ENCODE assay signal across 8 cellular contexts in the genomic region with DNA sequence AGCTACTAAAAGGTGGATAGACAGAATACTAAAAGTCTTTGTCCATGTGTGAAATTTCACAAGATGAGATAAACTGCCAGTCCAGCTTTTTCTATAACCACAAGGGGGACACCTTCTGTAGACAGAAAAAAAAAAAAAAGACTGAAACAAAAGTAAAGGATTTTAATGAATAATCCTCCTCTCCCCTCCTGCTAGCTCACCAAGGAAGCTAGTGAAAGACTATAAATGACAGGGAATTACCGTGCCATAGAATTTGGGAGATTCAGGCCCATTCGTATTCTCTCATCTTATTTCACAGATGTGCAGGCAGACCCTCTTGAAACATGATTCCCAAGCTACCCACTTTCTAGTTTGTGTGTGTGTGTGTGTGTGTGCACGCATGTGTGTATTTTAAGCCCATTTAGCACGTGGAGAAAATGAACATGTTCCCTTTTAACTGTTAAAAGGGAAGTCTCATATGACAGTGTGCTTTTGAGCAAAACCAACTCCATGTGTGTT. TPM values are rescaled to one million over a fixed set of nuclear protein-coding genes. Genes with fewer than 3 reads are reported as not detected.
A peak's percentile ranks its signal among the peaks of the same experiment; 100 is the strongest.
DNase-seq lines count a peak whose midpoint lies in the region; ATAC-seq, FAIRE-seq and TF ChIP-seq lines count a peak whose summit lies in the region.

No MANE protein-coding gene starts in this region.

- H3K4me3 ChIP-seq in PC-9 (no peak overlapping the region), gastroesophageal sphincter (peak overlapping the region in 1 of 2 donors; percentile 22), small intestine (ENCODE audit: low read depth in 1 of 2, low read length in 2 of 2) (no peak overlapping the region)

- no CpG with 5 or more reads among the region's 4 CpGs for WGBS in H9 (ENCODE audit: extremely low coverage, insufficient read length, low lambda C conversion rate)
- WGBS in gastroesophageal sphincter (ENCODE audit: low coverage in 1 of 2), 2 donors: 28 to 35% methylated on average over 4 of the region's 4 CpGs
- WGBS in small intestine, 3 donors: 50 to 64% (median 58%) methylated on average over 4 of the region's 4 CpGs

- H3K4ac ChIP-seq in H9 (ENCODE audit: low read depth, low read length): no peak overlapping the region

- no peak overlapping the region for H2AK5ac ChIP-seq in H9 (ENCODE audit: insufficient read length, low read length)

- no peak overlapping the region for H2BK15ac ChIP-seq in H9 (ENCODE audit: low read depth, low read length)

- H3K18ac ChIP-seq in H9 (ENCODE audit: insufficient read length, low read depth, low read length): no peak overlapping the region

- H3K27ac Mint-ChIP-seq in H9: no peak overlapping the region

- no peak for FAIRE-seq in small intestine (lab: Jason Lieb, UNC)

- no peaks in the 10 kb centered on the region for H3K79me2 ChIP-seq in H9 (ENCODE audit: insufficient read depth, low read length)
- H3K79me2 ChIP-seq in PC-9 (ENCODE audit: low read depth): no peaks in the 10 kb centered on the region

- H3K36me3 ChIP-seq in PC-9 (ENCODE audit: low read depth): no peaks in the 10 kb centered on the region
- no peaks in the 10 kb centered on the region for H3K36me3 ChIP-seq in gastroesophageal sphincter
- H3K36me3 ChIP-seq in small intestine (ENCODE audit: control insufficient read depth in 2 of 2, insufficient read depth in 2 of 2, low read length in 2 of 2): no peaks in the 10 kb centered on the region

- POLR2A ChIA-PET in PC-9 (lab: Charles Lee; ENCODE audit: unreplicated experiment): interaction anchor here (0.6 kb wide), 1 partner anchor 85 kb away, joined by 5 read pairs; no protein-coding TSS in a partner anchor

- no peak overlapping the region for H2BK5ac ChIP-seq in H9 (ENCODE audit: insufficient read length, low read length)

- TF ChIP-seq CTCF in H9 (conservative IDR thresholded peaks at IDR 0.05) (peak; percentile 60), PC-9 (conservative IDR thresholded peaks at IDR 0.05) (peak; percentile 81), gastroesophageal sphincter (IDR thresholded peaks at IDR 0.05) (peak; percentile 20 to 66 (median 56))

- H3K4me1 Mint-ChIP-seq in H9: peaks cover 4 to 11% of the 10 kb centered on the region in 2 experiments

- H3K27me3 ChIP-seq in H9 (ENCODE audit: insufficient read depth, low read length): no peaks in the 10 kb centered on the region
- no peaks in the 10 kb centered on the region for H3K27me3 ChIP-seq in PC-9 (ENCODE audit: insufficient read depth, low read depth)
- H3K27me3 ChIP-seq in gastroesophageal sphincter: no peaks in the 10 kb centered on the region
- no peaks in the 10 kb centered on the region for H3K27me3 ChIP-seq in small intestine (ENCODE audit: control insufficient read depth in 2 of 2, insufficient read depth in 2 of 2, low read length in 2 of 2)

- no peak overlapping the region for H2BK120ac ChIP-seq in H9 (ENCODE audit: low read depth, low read length, poor library complexity, severe bottlenecking)

- H3F3A ChIP-seq in PC-9 (ENCODE audit: insufficient read depth, low read depth): no peaks in the 10 kb centered on the region

- TF ChIP-seq POLR2A in gastroesophageal sphincter (IDR thresholded peaks at IDR 0.05): no peak

- no peak overlapping the region for H2BK20ac ChIP-seq in H9 (ENCODE audit: low read depth, low read length, poor library complexity, severe bottlenecking)

- no peak overlapping the region for H4K91ac ChIP-seq in H9 (ENCODE audit: insufficient read length, low read depth, low read length)

- H3K36me3 Mint-ChIP-seq in H9 (ENCODE audit: insufficient read depth in 1 of 3, low read depth in 3 of 3): peaks cover 0 to 6% (median 0%) of the 10 kb centered on the region in 3 experiments; a peak in 1 of 7 replicates

- no peak overlapping the region for H4K5ac ChIP-seq in H9 (ENCODE audit: insufficient read length, low read depth, low read length)

- no peak overlapping the region for H3K4me2 ChIP-seq in H9 (ENCODE audit: insufficient read depth, insufficient read length, low read length)
- H3K4me2 ChIP-seq in PC-9: no peak overlapping the region

- H2AFZ ChIP-seq in H9 (ENCODE audit: low read length) (no peak overlapping the region), PC-9 (no peak overlapping the region)

- H3K79me1 ChIP-seq in H9 (ENCODE audit: insufficient read depth, low read depth, low read length, poor library complexity, severe bottlenecking): no peaks in the 10 kb centered on the region

- no peak overlapping the region for H3K4me3 Mint-ChIP-seq in H9

- no peaks in the 10 kb centered on the region for H3K27me3 Mint-ChIP-seq in H9 (ENCODE audit: low read depth)

- H3K4me1 ChIP-seq in H9 (ENCODE audit: insufficient read depth, low read length): no peaks in the 10 kb centered on the region
- H3K4me1 ChIP-seq in PC-9 (replicated peaks; ENCODE audit: insufficient read depth): no peaks in the 10 kb centered on the region
- H3K4me1 ChIP-seq in gastroesophageal sphincter: peaks cover 0 to 27% (median 3%) of the 10 kb centered on the region in 3 donors
- no peaks in the 10 kb centered on the region for H3K4me1 ChIP-seq in small intestine (ENCODE audit: control insufficient read depth in 2 of 2, insufficient read depth in 1 of 2, low read depth in 1 of 2, low read length in 1 of 2)

- no peak overlapping the region for H2BK12ac ChIP-seq in H9 (ENCODE audit: insufficient read length, low read depth, low read length)

- peaks cover 0 to 3% of the 10 kb centered on the region in 2 experiments; a peak in 3 of 5 replicates for H3K9me3 Mint-ChIP-seq in H9

- CTCF ChIA-PET in PC-9 (lab: Charles Lee): interaction anchor here (0.5 to 0.8 kb wide), 9 partner anchors 38 to 1211 kb away, joined by 3 to 17 read pairs (median 4); no protein-coding TSS in a partner anchor

- no peak overlapping the region for H3T11ph ChIP-seq in H9 (ENCODE audit: low read length)

- H4K20me1 ChIP-seq in H9 (ENCODE audit: control insufficient read depth, insufficient read depth, insufficient read length): no peaks in the 10 kb centered on the region
- H4K20me1 ChIP-seq in PC-9 (ENCODE audit: insufficient read depth): no peaks in the 10 kb centered on the region

- no peak overlapping the region for H4K8ac ChIP-seq in H9 (replicated peaks; ENCODE audit: insufficient read length, low read depth, low read length)

- TF ChIP-seq EP300 in gastroesophageal sphincter (IDR thresholded peaks at IDR 0.05): no peak

- no peaks in the 10 kb centered on the region for H3K9me3 ChIP-seq in H9 (ENCODE audit: control insufficient read depth, low read depth, low read length)
- no peaks in the 10 kb centered on the region; the same call in 1 of the 2 replicates for H3K9me3 ChIP-seq in PC-9 (ENCODE audit: insufficient read depth, low read depth)
- no peaks in the 10 kb centered on the region for H3K9me3 ChIP-seq in gastroesophageal sphincter
- H3K9me3 ChIP-seq in small intestine (ENCODE audit: control insufficient read depth, low read depth): no peaks in the 10 kb centered on the region

- no peak overlapping the region for H3K14ac ChIP-seq in H9 (ENCODE audit: insufficient read depth, low read length)

- H3K23me2 ChIP-seq in H9 (ENCODE audit: insufficient read length, low read depth, low read length, poor library complexity, severe bottlenecking): no peaks in the 10 kb centered on the region

- DNase-seq in H9: no peak
- no peak for DNase-seq in PC-9
- DNase-seq in small intestine: peak; percentile 25
- no peak for DNase-seq in activated gamma-delta T cell (lab: John Stamatoyannopoulos, UW)
- no peak for DNase-seq in stimulated activated CD8-positive, alpha-beta memory T cell treated with anti-CD3 and anti-CD28 coated beads, Interleukin-4, amount 100 ng/mL, for 48 hours

- no peak overlapping the region for H3K56ac ChIP-seq in H9 (ENCODE audit: insufficient read length, low read depth, low read length)

- ATAC-seq in gastroesophageal sphincter (peak; percentile 21), HG03432 (IDR thresholded peaks at IDR 0.05; ENCODE audit: unreplicated experiment) (no peak), GM19395 (IDR thresholded peaks at IDR 0.05; ENCODE audit: unreplicated experiment) (no peak)

- intact Hi-C loops in PC-9 (cut with micrococcal nuclease; ENCODE audit: unreplicated experiment): loop anchor here (1.0 kb wide), 1 partner anchor 272 kb away; no protein-coding TSS in a partner anchor

- H3K27ac ChIP-seq in H9 (ENCODE audit: insufficient read length, low read depth, low read length) (no peak overlapping the region), PC-9 (no peak overlapping the region), gastroesophageal sphincter (peak overlapping the region in 2 of 4 donors; percentile 35 to 66), small intestine (ENCODE audit: low read depth in 1 of 2, low read length in 1 of 2) (no peak overlapping the region)

- H3K23ac ChIP-seq in H9 (ENCODE audit: insufficient read length, low read depth, low read length): no peak overlapping the region

- BruUV-seq in PC-9 (replicated peaks; lab: Mats Ljungman, UMichigan): no TSS peak

- no peak overlapping the region for H3K9ac ChIP-seq in H9 (ENCODE audit: extremely low read depth, insufficient read length, low read length)

- H3K9me2 ChIP-seq in PC-9 (ENCODE audit: insufficient read depth): no peaks in the 10 kb centered on the region

RNA-seq across cellular contexts. Expression of a gene that starts 36.3 kb away (rescaled TPM):
- total RNA-seq in H9 (2021): 1.7 and 1.9 TPM in 2 replicates
- total RNA-seq in PC-9 (2021): 6.5 and 13.5 TPM in 2 replicates
- 100 to 1,000 TPM in 3 of 4 donors, 10 to 100 TPM in 1; 76.3 to 168 (median 146) TPM for total RNA-seq in gastroesophageal sphincter
- polyA plus RNA-seq in small intestine: 1 to 10 TPM in 2 of 3 donors, under 1 TPM in 1; 0.22 to 2.4 (median 1.4) TPM
